ENCODE assay signal across 14 cellular contexts in the genomic region with DNA sequence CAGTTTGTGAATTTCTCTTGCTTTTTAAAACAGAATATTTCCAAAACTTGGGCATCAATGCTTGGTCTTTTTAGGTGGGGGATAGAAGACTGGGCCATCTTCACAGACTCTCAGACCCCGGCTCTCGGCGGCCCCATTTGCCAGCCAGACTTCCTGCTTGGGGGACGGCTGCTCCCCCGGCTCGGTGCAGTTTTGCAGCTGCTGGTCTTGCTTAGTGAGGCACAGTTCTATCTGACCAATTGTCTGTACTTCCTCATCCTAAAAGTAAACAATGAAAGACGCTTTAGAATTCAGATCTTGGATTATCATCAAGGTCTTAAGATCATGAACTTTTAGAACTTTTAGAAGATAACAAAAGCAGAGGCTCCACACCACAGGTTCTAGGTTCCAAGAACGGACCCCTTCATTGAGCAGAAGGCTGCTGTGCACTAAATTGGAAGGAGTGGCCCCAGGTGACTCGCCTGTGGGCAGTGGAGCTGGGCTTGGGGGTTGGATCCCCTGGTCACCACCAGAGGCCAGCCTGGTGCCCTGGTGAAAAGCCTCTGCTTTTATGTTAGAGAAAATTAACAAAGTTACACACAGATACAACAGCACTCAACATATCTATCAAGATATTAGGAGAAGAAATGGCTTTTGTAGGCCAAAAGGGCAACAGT. TPM values are rescaled to one million over a fixed set of nuclear protein-coding genes. Genes with fewer than 3 reads are reported as not detected.
DNase-seq lines count a peak whose midpoint lies in the region; ATAC-seq lines count a peak whose summit lies in the region.
"Had no signal": no experiment of that assay in that cellular context is flagged by ENCODE, and none has a peak within 500 bp of the region (broad histone marks: within the 10 kb centered on the region; RNA-seq: fewer than 3 reads in every experiment).

No MANE protein-coding gene starts in this region.

- H3K4me3 Mint-ChIP-seq in activated CD4-positive, alpha-beta memory T cell treated with anti-CD3 and anti-CD28 coated beads for 36 hours, result no peak overlapping the region
- no peak overlapping the region for H3K4me3 Mint-ChIP-seq in activated CD4-positive, alpha-beta memory T cell treated with anti-CD3 and anti-CD28 coated beads, Interleukin-2, amount 10 ng/mL, durations not matched to agents 7 days and 5 days
- H3K4me3 Mint-ChIP-seq: nephron had no signal

- H4K20me1 ChIP-seq in GM23248 (ENCODE audit: insufficient read depth), result no peaks in the 10 kb centered on the region; the same call in 1 of the 2 replicates

- in situ Hi-C loops in GM23248 (cut with MboI), result no loop called here

- H3K27ac ChIP-seq in caudate nucleus (ENCODE audit: low read depth, low read length) (peak overlapping the region; percentile 18), GM23248 (no peak overlapping the region)
- H3K27ac ChIP-seq: breast epithelium had no signal

- H3K9ac ChIP-seq in GM23248, result no peak overlapping the region

- H2AFZ ChIP-seq in GM23248, result no peak overlapping the region

- POLR2A ChIA-PET in activated CD4-positive, alpha-beta memory T cell treated with anti-CD3 and anti-CD28 coated beads for 36 hours (lab: Charles Lee), result interaction anchor here (0.6 kb wide), 2 partner anchors 7 to 16 kb away, joined by 3 to 4 read pairs; no protein-coding TSS in a partner anchor
- POLR2A ChIA-PET in activated CD4-positive, alpha-beta memory T cell treated with anti-CD3 and anti-CD28 coated beads, Interleukin-2, amount 10 ng/mL, durations not matched to agents 7 days and 5 days (lab: Charles Lee), result no interaction called here

- DNase-seq in activated CD4-positive, alpha-beta memory T cell treated with anti-CD3 and anti-CD28 coated beads for 36 hours, result peak; percentile 18
- no peak for DNase-seq in activated CD4-positive, alpha-beta memory T cell treated with anti-CD3 and anti-CD28 coated beads, Interleukin-2, amount 10 ng/mL, durations not matched to agents 7 days and 5 days
- DNase-seq in NAMALWA (ENCODE audit: low spot score), result peak; percentile 55
- DNase-seq in caudate nucleus (lab: John Stamatoyannopoulos, UW), result no peak
- DNase-seq in posterior vena cava (ENCODE audit: low spot score), result peak; percentile 58
- DNase-seq in GM23248, result no peak
- DNase-seq in activated CD4-positive, alpha-beta T cell treated with anti-CD3 and anti-CD28 coated beads, Interleukin-2, amount 50 U/mL, for 4 hours, result no peak
- DNase-seq: 8988T; activated CD4-positive, alpha-beta T cell treated with anti-CD3 and anti-CD28 coated beads, Interleukin-2, amount 50 U/mL, for 1 hour; activated effector memory CD4-positive, alpha-beta T cell treated with Interleukin-2 at 50 U/mL for 16 hours; NCI-H1417 had no signal

- H3K36me3 Mint-ChIP-seq in activated CD4-positive, alpha-beta memory T cell treated with anti-CD3 and anti-CD28 coated beads for 36 hours, result peaks cover 27% of the 10 kb centered on the region
- peaks cover 53% of the 10 kb centered on the region for H3K36me3 Mint-ChIP-seq in activated CD4-positive, alpha-beta memory T cell treated with anti-CD3 and anti-CD28 coated beads, Interleukin-2, amount 10 ng/mL, durations not matched to agents 7 days and 5 days (ENCODE audit: low read depth)

- 71 to 72% methylated on average over 9 of the region's 9 CpGs for WGBS in GM23248 (ENCODE audit: low coverage in 1 of 2, low lambda C conversion rate in 2 of 2, missing lambda C conversion rate in 2 of 2), 2 experiments

- H3K4me2 ChIP-seq in GM23248 (ENCODE audit: unreplicated experiment), result no peak overlapping the region

- no peaks in the 10 kb centered on the region for H3K79me2 ChIP-seq in GM23248 (ENCODE audit: insufficient read depth)

- H3K27me3 Mint-ChIP-seq in activated CD4-positive, alpha-beta memory T cell treated with anti-CD3 and anti-CD28 coated beads for 36 hours, result no peaks in the 10 kb centered on the region
- H3K27me3 Mint-ChIP-seq in activated CD4-positive, alpha-beta memory T cell treated with anti-CD3 and anti-CD28 coated beads, Interleukin-2, amount 10 ng/mL, durations not matched to agents 7 days and 5 days, result no peaks in the 10 kb centered on the region

- H3K4me1 ChIP-seq in GM23248 (ENCODE audit: insufficient read depth), result no peaks in the 10 kb centered on the region
- H3K4me1 ChIP-seq: breast epithelium had no signal

- ATAC-seq in GM21529 (IDR thresholded peaks at IDR 0.05; ENCODE audit: unreplicated experiment), result no peak

- no peaks in the 10 kb centered on the region for H3K27me3 ChIP-seq in GM23248 (replicated peaks; ENCODE audit: insufficient read depth)
- H3K27me3 ChIP-seq: breast epithelium had no signal

- no peak overlapping the region for H3K4me3 ChIP-seq in GM23248
- H3K4me3 ChIP-seq: breast epithelium had no signal

- intact Hi-C loops in activated CD4-positive, alpha-beta memory T cell treated with anti-CD3 and anti-CD28 coated beads for 36 hours (cut with micrococcal nuclease), result no loop called here
- intact Hi-C loops in posterior vena cava (cut with DNase I), result no loop called here

- CTCF ChIA-PET in activated CD4-positive, alpha-beta memory T cell treated with anti-CD3 and anti-CD28 coated beads for 36 hours (lab: Charles Lee), result interaction anchor here (1.6 kb wide), 1 partner anchor 154 kb away, joined by 4 read pairs; no protein-coding TSS in a partner anchor
- CTCF ChIA-PET in activated CD4-positive, alpha-beta memory T cell treated with anti-CD3 and anti-CD28 coated beads, Interleukin-2, amount 10 ng/mL, durations not matched to agents 7 days and 5 days (lab: Charles Lee), result no interaction called here

- H3F3A ChIP-seq in GM23248 (ENCODE audit: insufficient read depth), result no peaks in the 10 kb centered on the region

- H3K4me1 Mint-ChIP-seq in activated CD4-positive, alpha-beta memory T cell treated with anti-CD3 and anti-CD28 coated beads for 36 hours (ENCODE audit: low read depth), result peaks cover 15% of the 10 kb centered on the region
- no peaks in the 10 kb centered on the region for H3K4me1 Mint-ChIP-seq in activated CD4-positive, alpha-beta memory T cell treated with anti-CD3 and anti-CD28 coated beads, Interleukin-2, amount 10 ng/mL, durations not matched to agents 7 days and 5 days

- no peak overlapping the region for H3K27ac Mint-ChIP-seq in activated CD4-positive, alpha-beta memory T cell treated with anti-CD3 and anti-CD28 coated beads for 36 hours
- H3K27ac Mint-ChIP-seq in activated CD4-positive, alpha-beta memory T cell treated with anti-CD3 and anti-CD28 coated beads, Interleukin-2, amount 10 ng/mL, durations not matched to agents 7 days and 5 days, result no peak overlapping the region

- H3K9me3 Mint-ChIP-seq in activated CD4-positive, alpha-beta memory T cell treated with anti-CD3 and anti-CD28 coated beads for 36 hours, result no peaks in the 10 kb centered on the region
- H3K9me3 Mint-ChIP-seq in activated CD4-positive, alpha-beta memory T cell treated with anti-CD3 and anti-CD28 coated beads, Interleukin-2, amount 10 ng/mL, durations not matched to agents 7 days and 5 days, result no peaks in the 10 kb centered on the region
- H3K9me3 Mint-ChIP-seq: nephron had no signal

- H3K9me2 ChIP-seq in GM23248 (ENCODE audit: insufficient read depth), result no peaks in the 10 kb centered on the region

- H3K36me3 ChIP-seq in GM23248 (ENCODE audit: low read depth), result no peaks in the 10 kb centered on the region

- H3K9me3 ChIP-seq in GM23248 (ENCODE audit: low read depth), result no peaks in the 10 kb centered on the region
- H3K9me3 ChIP-seq: breast epithelium had no signal

RNA-seq across cellular contexts. Expression of a gene that starts 26.7 kb away (rescaled TPM):
- total RNA-seq in activated CD4-positive, alpha-beta memory T cell treated with anti-CD3 and anti-CD28 coated beads for 36 hours, result 10 to 100 TPM; 62.5 to 66.1 TPM
- 100 to 1,000 TPM; 107 to 112 TPM for total RNA-seq in activated CD4-positive, alpha-beta memory T cell treated with anti-CD3 and anti-CD28 coated beads, Interleukin-2, amount 10 ng/mL, durations not matched to agents 7 days and 5 days
- total RNA-seq in posterior vena cava, result 10 to 100 TPM; 18.3 to 45.4 TPM
- 23.5 and 34.4 TPM in 2 replicates for total RNA-seq in GM23248 (2014; rRNA removed; shearing (Covaris generic))
- polyA plus RNA-seq in GM23248 (2016; fragmentation: Nextera tagmentation; extraction: Ambion mirVana), result 26.8 and 28.9 TPM in 2 replicates

Comparison
In these comparisons a context has a peak if more than half of its experiments do, and no peak if none do; other contexts are left out.
1. DNase-seq: peak in activated CD4-positive, alpha-beta memory T cell treated with anti-CD3 and anti-CD28 coated beads for 36 hours (single experiment), NAMALWA (single experiment) and posterior vena cava (single experiment); none in activated CD4-positive, alpha-beta memory T cell treated with anti-CD3 and anti-CD28 coated beads, Interleukin-2, amount 10 ng/mL, durations not matched to agents 7 days and 5 days (single experiment), caudate nucleus (0 of 61), GM23248 (single experiment) and activated CD4-positive, alpha-beta T cell treated with anti-CD3 and anti-CD28 coated beads, Interleukin-2, amount 50 U/mL, for 4 hours (0 of 2).